30 cellular contexts compared by ENCODE assay signal in genomic region chr22:20058989-20059770, GRCh38. TPM values are rescaled to one million over a fixed set of nuclear protein-coding genes. Genes with fewer than 3 reads are reported as not detected.
DNase-seq lines count a peak whose midpoint lies in the region; ATAC-seq and TF ChIP-seq lines count a peak whose summit lies in the region.
"Had no signal": no experiment of that assay in that cellular context is flagged by ENCODE, and none has a peak within 500 bp of the region (broad histone marks: within the 10 kb centered on the region; RNA-seq: fewer than 3 reads in every experiment).

No MANE protein-coding gene starts in this region.

- H3K4me1 ChIP-seq in cardiac muscle cell (ENCODE audit: low read depth), result peaks cover 14% of the 10 kb centered on the region
- peaks cover 14% of the 10 kb centered on the region for H3K4me1 ChIP-seq in mesenchymal stem cell (ENCODE audit: control insufficient read depth, insufficient read depth, low read depth, low read length)
- H3K4me1 ChIP-seq in hepatocyte (ENCODE audit: insufficient read depth), result no peaks in the 10 kb centered on the region
- peaks cover 17% of the 10 kb centered on the region for H3K4me1 ChIP-seq in left ventricle myocardium inferior
- H3K4me1 ChIP-seq: breast epithelium, colonic mucosa, upper lobe of left lung had no signal

- no peak overlapping the region for H2BK15ac ChIP-seq in mesenchymal stem cell (ENCODE audit: low read depth, poor library complexity, severe bottlenecking)

- H3K4me3 ChIP-seq in cardiac muscle cell (no peak overlapping the region), mesenchymal stem cell (ENCODE audit: insufficient read depth in 1 of 2, low read depth in 1 of 2, low read length in 2 of 2) (no peak overlapping the region), hepatocyte (no peak overlapping the region), left ventricle myocardium inferior (no peak overlapping the region)
- H3K4me3 ChIP-seq: breast epithelium, colonic mucosa, gastrocnemius medialis, skin epidermis, upper lobe of left lung had no signal

- H3K18ac ChIP-seq in mesenchymal stem cell (ENCODE audit: low read depth in 1 of 2, low read length in 2 of 2), result no peak overlapping the region

- TF ChIP-seq CTCF in cardiac muscle cell (IDR thresholded peaks at IDR 0.05; ENCODE audit: low read depth, low read length) (peak; percentile 11), natural killer cell (IDR thresholded peaks at IDR 0.05) (no peak), hepatocyte (IDR thresholded peaks at IDR 0.05; ENCODE audit: poor library complexity) (no peak), left ventricle myocardium inferior (IDR thresholded peaks at IDR 0.05; ENCODE audit: borderline replicate concordance) (no peak)

- no peaks in the 10 kb centered on the region for H3K9me2 ChIP-seq in hepatocyte (replicated peaks; ENCODE audit: insufficient read depth)

- peaks cover 8% of the 10 kb centered on the region for H3K79me1 ChIP-seq in mesenchymal stem cell (replicated peaks; ENCODE audit: low read length, poor library complexity, severe bottlenecking)

- peaks cover 31 to 32% of the 10 kb centered on the region in 2 donors for H3K4me1 Mint-ChIP-seq in natural killer cell
- H3K4me1 Mint-ChIP-seq: IgD-negative memory B cell had no signal

- no peaks in the 10 kb centered on the region for H3K27me3 Mint-ChIP-seq in natural killer cell (ENCODE audit: low read depth in 2 of 2)
- H3K27me3 Mint-ChIP-seq: activated CD4-positive, alpha-beta memory T cell treated with anti-CD3 and anti-CD28 coated beads for 36 hours; IgD-negative memory B cell had no signal

- no peak for ATAC-seq in Right ventricle myocardium superior (ENCODE audit: poor library complexity)
- ATAC-seq in natural killer cell, result peak in 2 of 3 donors; percentile 32 to 60
- no peak for ATAC-seq in GM19023 (IDR thresholded peaks at IDR 0.05; ENCODE audit: unreplicated experiment)
- ATAC-seq: esophagus mucosa, gastrocnemius medialis, left ventricle myocardium superior had no signal

- H3K36me3 ChIP-seq in cardiac muscle cell, result no peaks in the 10 kb centered on the region
- peaks cover 73 to 78% of the 10 kb centered on the region in 2 experiments for H3K36me3 ChIP-seq in mesenchymal stem cell (ENCODE audit: control insufficient read depth in 1 of 2, insufficient read depth in 2 of 2, low read depth in 1 of 2, low read length in 2 of 2)
- H3K36me3 ChIP-seq in hepatocyte (replicated peaks; ENCODE audit: insufficient read depth, low read depth), result no peaks in the 10 kb centered on the region
- peaks cover 75% of the 10 kb centered on the region for H3K36me3 ChIP-seq in left ventricle myocardium inferior
- H3K36me3 ChIP-seq: breast epithelium, colonic mucosa had no signal

- no peak overlapping the region for H2AK5ac ChIP-seq in mesenchymal stem cell (ENCODE audit: low read length, severe bottlenecking)

- no peak overlapping the region for H4K8ac ChIP-seq in mesenchymal stem cell (ENCODE audit: low read length)

- H4K91ac ChIP-seq in mesenchymal stem cell (ENCODE audit: low read length), result no peak overlapping the region

- peak overlapping the region; percentile 52 for H3K4me3 Mint-ChIP-seq in natural killer cell
- H3K4me3 Mint-ChIP-seq: activated CD4-positive, alpha-beta memory T cell treated with anti-CD3 and anti-CD28 coated beads for 36 hours; IgD-negative memory B cell had no signal

- no peak overlapping the region for H3K14ac ChIP-seq in mesenchymal stem cell (ENCODE audit: low read length in 2 of 2)

- H2BK120ac ChIP-seq in mesenchymal stem cell (ENCODE audit: low read depth, low read length), result no peak overlapping the region

- 89% methylated on average over 8 of the region's 10 CpGs for WGBS in mesenchymal stem cell
- 77% methylated on average over 10 of the region's 10 CpGs for WGBS in hepatocyte (ENCODE audit: low lambda C conversion rate, missing lambda C conversion rate)

- H3K27me3 ChIP-seq in cardiac muscle cell (no peaks in the 10 kb centered on the region), mesenchymal stem cell (ENCODE audit: control insufficient read depth in 1 of 2, insufficient read depth in 1 of 2, low read length in 2 of 2) (no peaks in the 10 kb centered on the region), hepatocyte (no peaks in the 10 kb centered on the region), left ventricle myocardium inferior (ENCODE audit: low read depth) (no peaks in the 10 kb centered on the region)
- H3K27me3 ChIP-seq: breast epithelium, colonic mucosa, gastrocnemius medialis, upper lobe of left lung had no signal

- peak; percentile 18 to 71 for DNase-seq in cardiac muscle cell (ENCODE audit: low read depth in 1 of 2, low spot score in 1 of 2)
- no peak for DNase-seq in Right ventricle myocardium superior
- DNase-seq in amniotic epithelial cell (ENCODE audit: low read depth), result peak; percentile 88
- no peak for DNase-seq in natural killer cell
- no peak for DNase-seq in mesenchymal stem cell
- DNase-seq in hepatocyte (ENCODE audit: low spot score), result no peak
- no peak for DNase-seq in left ventricle myocardium inferior
- DNase-seq: activated CD4-positive, alpha-beta memory T cell treated with anti-CD3 and anti-CD28 coated beads for 36 hours; activated CD4-positive, CD25-positive, alpha-beta regulatory T cell; activated naive CD4-positive, alpha-beta T cell; activated T-cell treated with anti-CD3 and anti-CD28 coated beads, Interleukin-2, amount 50 U/mL, for 1 hour; amygdala; Calu3; colonic mucosa; effector memory CD4-positive, alpha-beta T cell; gastrocnemius medialis; HCEC 1CT; hypothalamus; left ventricle myocardium superior; NCI-H1105; NCI-H2029; NCI-H345; NCI-H82; SHP77; upper lobe of left lung had no signal

- H2BK5ac ChIP-seq in mesenchymal stem cell (ENCODE audit: low read depth, low read length, poor library complexity, severe bottlenecking), result no peak overlapping the region

- intact Hi-C loops in Right ventricle myocardium superior (cut with DNase I), result no loop called here
- intact Hi-C loops in natural killer cell (cut with micrococcal nuclease), result no loop called here
- intact Hi-C loops in left ventricle myocardium inferior (cut with micrococcal nuclease), result no loop called here

- H3K4ac ChIP-seq in mesenchymal stem cell (ENCODE audit: low read depth in 1 of 2, low read length in 2 of 2), result no peak overlapping the region

- H3K9me3 ChIP-seq in cardiac muscle cell (ENCODE audit: low read depth), result no peaks in the 10 kb centered on the region
- H3K9me3 ChIP-seq in mesenchymal stem cell (ENCODE audit: control insufficient read depth, low read length), result no peaks in the 10 kb centered on the region
- H3K9me3 ChIP-seq in hepatocyte (ENCODE audit: low read depth), result no peaks in the 10 kb centered on the region
- no peaks in the 10 kb centered on the region for H3K9me3 ChIP-seq in left ventricle myocardium inferior (replicated peaks)
- H3K9me3 ChIP-seq: breast epithelium, colonic mucosa, gastrocnemius medialis, upper lobe of left lung had no signal

- H3K27ac ChIP-seq in cardiac muscle cell (peak overlapping the region; percentile 71), mesenchymal stem cell (ENCODE audit: low read length, poor library complexity, severe bottlenecking) (no peak overlapping the region), hepatocyte (no peak overlapping the region), left ventricle myocardium inferior (replicated peaks) (no peak overlapping the region)
- H3K27ac ChIP-seq: breast epithelium, colonic mucosa, gastrocnemius medialis, skin epidermis, upper lobe of left lung had no signal

- no peaks in the 10 kb centered on the region for H3K9me3 Mint-ChIP-seq in natural killer cell
- H3K9me3 Mint-ChIP-seq: activated CD4-positive, alpha-beta memory T cell treated with anti-CD3 and anti-CD28 coated beads for 36 hours; IgD-negative memory B cell had no signal

- peak overlapping the region; percentile 78 to 80 for H3K27ac Mint-ChIP-seq in natural killer cell
- H3K27ac Mint-ChIP-seq: activated CD4-positive, alpha-beta memory T cell treated with anti-CD3 and anti-CD28 coated beads for 36 hours had no signal

- H3K9ac ChIP-seq in mesenchymal stem cell (ENCODE audit: low read length), result no peak overlapping the region

- H2BK12ac ChIP-seq in mesenchymal stem cell (ENCODE audit: low read length in 2 of 2), result no peak overlapping the region

- H4K20me1 ChIP-seq in hepatocyte (ENCODE audit: insufficient read depth, poor library complexity, severe bottlenecking), result no peaks in the 10 kb centered on the region

- no peak overlapping the region for H3K4me2 ChIP-seq in mesenchymal stem cell (ENCODE audit: low read length, poor library complexity, severe bottlenecking)
- no peak overlapping the region for H3K4me2 ChIP-seq in hepatocyte

- no peaks in the 10 kb centered on the region for H3K79me2 ChIP-seq in hepatocyte

- H3K23ac ChIP-seq in mesenchymal stem cell (ENCODE audit: low read length in 2 of 2), result no peak overlapping the region

- no peak overlapping the region for H2AFZ ChIP-seq in mesenchymal stem cell (ENCODE audit: low read depth, low read length)
- H2AFZ ChIP-seq in hepatocyte, result no peak overlapping the region

- no peaks in the 10 kb centered on the region for H3K36me3 Mint-ChIP-seq in natural killer cell

RNA-seq across cellular contexts. Expression of gene DGCR8, which starts 20.9 kb away (rescaled TPM):
- total RNA-seq in cardiac muscle cell, result 23.8 and 34.2 TPM in 2 replicates
- polyA plus RNA-seq in cardiac muscle cell, result 8.1 and 15.1 TPM in 2 replicates
- 15.4 TPM for total RNA-seq in Right ventricle myocardium superior
- 10 to 100 TPM; 45.3 to 64.7 (median 64.0) TPM for total RNA-seq in natural killer cell
- polyA plus RNA-seq in mesenchymal stem cell (2013, experiment 1 of 2), result 11.9 TPM
- polyA plus RNA-seq in mesenchymal stem cell (2013, experiment 2 of 2), result 11.1 TPM
- total RNA-seq in hepatocyte, result 18.3 and 22.0 TPM in 2 replicates
- 10.8 and 12.2 TPM in 2 replicates for polyA plus RNA-seq in hepatocyte
- 16.8 TPM for total RNA-seq in left ventricle myocardium inferior

RNA-seq across cellular contexts. Expression of gene TANGO2, which starts 38.3 kb away (rescaled TPM):
- 19.4 and 21.9 TPM in 2 replicates for total RNA-seq in cardiac muscle cell
- polyA plus RNA-seq in cardiac muscle cell, result 17.5 and 18.7 TPM in 2 replicates
- 62.3 TPM for total RNA-seq in Right ventricle myocardium superior
- 10 to 100 TPM; 33.3 to 53.0 (median 46.2) TPM for total RNA-seq in natural killer cell
- polyA plus RNA-seq in mesenchymal stem cell (2013, experiment 1 of 2), result 16.0 TPM
- polyA plus RNA-seq in mesenchymal stem cell (2013, experiment 2 of 2), result 16.1 TPM
- total RNA-seq in hepatocyte, result 21.4 and 26.2 TPM in 2 replicates
- polyA plus RNA-seq in hepatocyte, result 20.8 and 24.4 TPM in 2 replicates
- 71.7 TPM for total RNA-seq in left ventricle myocardium inferior

RNA-seq across cellular contexts. Expression of gene ARVCF, which starts 42.6 kb away (rescaled TPM):
- total RNA-seq in cardiac muscle cell (55.5 and 64.3 TPM in 2 replicates), Right ventricle myocardium superior (31.4 TPM), natural killer cell (10 to 100 TPM; 37.8 to 62.0 (median 38.7) TPM), hepatocyte (21.6 and 32.5 TPM in 2 replicates), left ventricle myocardium inferior (25.4 TPM)
- polyA plus RNA-seq in cardiac muscle cell (28.8 and 40.3 TPM in 2 replicates), hepatocyte (23.8 and 25.8 TPM in 2 replicates)
- 3.0 TPM for polyA plus RNA-seq in mesenchymal stem cell (2013, experiment 1 of 2)
- polyA plus RNA-seq in mesenchymal stem cell (2013, experiment 2 of 2), result 3.2 TPM

RNA-seq across cellular contexts. Expression of gene RANBP1, which starts 56.7 kb away (rescaled TPM):
- total RNA-seq in cardiac muscle cell, result 252 and 373 TPM in 2 replicates
- polyA plus RNA-seq in cardiac muscle cell, result 222 and 271 TPM in 2 replicates
- total RNA-seq in Right ventricle myocardium superior, result 32.7 TPM
- total RNA-seq in natural killer cell, result 10 to 100 TPM; 54.0 to 61.0 (median 56.3) TPM
- polyA plus RNA-seq in mesenchymal stem cell (2013, experiment 1 of 2), result 126 TPM
- polyA plus RNA-seq in mesenchymal stem cell (2013, experiment 2 of 2), result 125 TPM
- total RNA-seq in hepatocyte, result 223 and 227 TPM in 2 replicates
- 189 and 192 TPM in 2 replicates for polyA plus RNA-seq in hepatocyte
- total RNA-seq in left ventricle myocardium inferior, result 39.6 TPM

RNA-seq across cellular contexts. Expression of gene TRMT2A, which starts 57.8 kb away (rescaled TPM):
- total RNA-seq in cardiac muscle cell (55.7 and 71.9 TPM in 2 replicates), Right ventricle myocardium superior (21.9 TPM), natural killer cell (100 to 1,000 TPM in 1 of 3 donors, 10 to 100 TPM in 2; 86.4 to 104 (median 86.5) TPM), hepatocyte (34.4 and 50.2 TPM in 2 replicates), left ventricle myocardium inferior (27.8 TPM)
- polyA plus RNA-seq in cardiac muscle cell (76.5 and 77.7 TPM in 2 replicates), hepatocyte (65.1 and 78.7 TPM in 2 replicates)
- 20.4 TPM for polyA plus RNA-seq in mesenchymal stem cell (2013, experiment 1 of 2)
- 22.5 TPM for polyA plus RNA-seq in mesenchymal stem cell (2013, experiment 2 of 2)

Comparison
In these comparisons a context has a peak if more than half of its experiments do, and no peak if none do; other contexts are left out.
1. DNase-seq: peak in cardiac muscle cell (2 of 2) and amniotic epithelial cell (single experiment); none in Right ventricle myocardium superior (single experiment), natural killer cell (single experiment), mesenchymal stem cell (single experiment), hepatocyte (single experiment) and left ventricle myocardium inferior (single experiment).
2. ATAC-seq: peak in natural killer cell (2 of 3); none in Right ventricle myocardium superior (single experiment) and GM19023 (single experiment).